ENCODE assay signal across 23 cellular contexts in genomic region chr2:42068571-42069178, GRCh38. TPM values are rescaled to one million over a fixed set of nuclear protein-coding genes. Genes with fewer than 3 reads are reported as not detected.
"Had no signal": no experiment of that assay in that cellular context is flagged by ENCODE, and none has a peak within 500 bp of the region (broad histone marks: within the 10 kb centered on the region; RNA-seq: fewer than 3 reads in every experiment).

No MANE protein-coding gene starts in this region.

- H3K4me2 ChIP-seq: neural progenitor cell had no signal

- FAIRE-seq: astrocyte, keratinocyte had no signal

- DNase-seq: activated CD4-positive, alpha-beta T cell treated with anti-CD3 and anti-CD28 coated beads, Interleukin-2, amount 50 U/mL, for 4 hours; activated CD8-positive, alpha-beta memory T cell treated with anti-CD3 and anti-CD28 coated beads for 24 hours; activated CD8-positive, alpha-beta memory T cell treated with anti-CD3 and anti-CD28 coated beads, Interleukin-2, amount 50 U/mL, for 4 hours; activated naive CD4-positive, alpha-beta T cell treated with Interleukin-2 at 50 U/mL for 16 hours; activated naive CD8-positive, alpha-beta T cell treated with anti-CD3 and anti-CD28 coated beads for 36 hours; activated T-cell treated with anti-CD3 and anti-CD28 coated beads, Interleukin-2, amount 50 U/mL, for 4 hours; central memory CD4-positive, alpha-beta T cell; dermis blood vessel endothelial cell; effector CD8-positive, alpha-beta T cell; heart right ventricle; naive B cell; stimulated activated CD4-positive, alpha-beta T cell treated with anti-CD3 and anti-CD28 coated beads, Interleukin-4, amount 100 ng/mL, for 1 hour; stimulated activated naive CD4-positive, alpha-beta T cell; T-helper 9 cell; testis had no signal

- H3K9me3 ChIP-seq: esophagus muscularis mucosa, gastroesophageal sphincter, testis, vagina had no signal

- H3K4me3 ChIP-seq: esophagus muscularis mucosa, gastroesophageal sphincter, heart right ventricle, neural progenitor cell, testis, vagina had no signal

- H2AFZ ChIP-seq: neural progenitor cell had no signal

- H3K27me3 ChIP-seq: esophagus muscularis mucosa, gastroesophageal sphincter, heart right ventricle, neural progenitor cell, testis, vagina had no signal

- H3K36me3 ChIP-seq: esophagus muscularis mucosa, gastroesophageal sphincter, heart right ventricle, neural progenitor cell, vagina had no signal

- H3K27ac ChIP-seq: heart right ventricle, neural progenitor cell, testis, vagina had no signal

- ATAC-seq: activated T-cell treated with anti-CD3 and anti-CD28 coated beads, Interleukin-2, amount 50 U/mL, for 4 hours; gastroesophageal sphincter; heart right ventricle; left colon; WTC11 had no signal

- H3K9ac ChIP-seq: neural progenitor cell had no signal

RNA-seq across cellular contexts. Expression of gene PKDCC, which starts 20.9 kb away (rescaled TPM):
- total RNA-seq: activated naive CD8-positive, alpha-beta T cell treated with anti-CD3 and anti-CD28 coated beads for 36 hours had no signal
- polyA plus RNA-seq: keratinocyte had no signal
